In genomic region chr11:57657290-57658022, GRCh38 we compare ENCODE assay signal across 1 cellular context.
A peak's percentile ranks its signal among the peaks of the same experiment; 100 is the strongest.
TF ChIP-seq lines count a peak whose summit lies in the region.

Gene CLP1, plus strand, starts transcription at chr11:57657762. Its CDS starts 1,715 bp downstream, at chr11:57659477.

TF ChIP-seq in GM12878, 131 proteins besides CTCF, POLR2A, EP300 and RAD21 (continued from another document):
- TF ChIP-seq RB1 (IDR thresholded peaks at IDR 0.05; ENCODE audit: borderline replicate concordance) (peak; percentile 69; the same call in 1 of the 2 replicates), CUX1 (IDR thresholded peaks at IDR 0.05; ENCODE audit: insufficient replicate concordance, low read depth, low read length) (no peak), SREBF1 (IDR thresholded peaks at IDR 0.05; ENCODE audit: low read length) (peak; percentile 85), SPI1 (IDR thresholded peaks at IDR 0.05; ENCODE audit: borderline replicate concordance, insufficient read depth, low read depth, low read length) (peak; percentile 56; the same call in 1 of the 2 replicates), REST (IDR thresholded peaks at IDR 0.05; ENCODE audit: low read depth, low read length) (no peak), YY1 (IDR thresholded peaks at IDR 0.05; ENCODE audit: low read depth, low read length) (peak; percentile 61), SP1 (IDR thresholded peaks at IDR 0.05; ENCODE audit: low read depth, low read length) (peak; percentile 65), E4F1 (IDR thresholded peaks at IDR 0.05; ENCODE audit: borderline replicate concordance, partially characterized antibody) (peak; percentile 55), BRCA1 (IDR thresholded peaks at IDR 0.05; ENCODE audit: low read depth, low read length) (peak; percentile 78), HDAC6 (IDR thresholded peaks at IDR 0.05; ENCODE audit: unreplicated experiment) (no peak), POLR2AphosphoS2 (IDR thresholded peaks at IDR 0.05; ENCODE audit: low read depth, low read length) (peak; percentile 69), NKRF (conservative IDR thresholded peaks at IDR 0.05) (peak; percentile 56), SRF (IDR thresholded peaks at IDR 0.05; ENCODE audit: low read depth in 2 of 2, low read length in 2 of 2) (peak in 1 of 2 experiments; percentile 29; a peak in 1 of 4 replicates), ZNF384 (IDR thresholded peaks at IDR 0.05; ENCODE audit: borderline replicate concordance, low read depth, low read length) (no peak), SIN3A (IDR thresholded peaks at IDR 0.05; ENCODE audit: low read depth, low read length) (peak; percentile 94), RUNX3 (IDR thresholded peaks at IDR 0.05; ENCODE audit: low read length) (peak; percentile 67; the same call in 1 of the 2 replicates), SMARCA5 (IDR thresholded peaks at IDR 0.05) (no peak), USF1 (IDR thresholded peaks at IDR 0.05; ENCODE audit: borderline replicate concordance, extremely low read length, insufficient read depth, low read depth, low read length) (peak; percentile 71), BCLAF1 (IDR thresholded peaks at IDR 0.05) (no peak), MLLT1 (IDR thresholded peaks at IDR 0.05) (no peak), IKZF2 (IDR thresholded peaks at IDR 0.05) (peak; percentile 89), TCF12 (IDR thresholded peaks at IDR 0.05; ENCODE audit: low read depth, low read length) (no peak), HDAC2 (IDR thresholded peaks at IDR 0.05) (no peak), MTA2 (IDR thresholded peaks at IDR 0.05; ENCODE audit: low read depth) (no peak), SIX5 (IDR thresholded peaks at IDR 0.05; ENCODE audit: low read depth, low read length, severe bottlenecking) (peak; percentile 97), BCL3 (IDR thresholded peaks at IDR 0.05; ENCODE audit: borderline replicate concordance, insufficient read depth, low read depth, low read length, poor library complexity, severe bottlenecking) (no peak), CBX3 (IDR thresholded peaks at IDR 0.05; ENCODE audit: borderline replicate concordance, low read depth) (no peak), JUND (IDR thresholded peaks at IDR 0.05; ENCODE audit: low read depth, low read length) (no peak), PML (IDR thresholded peaks at IDR 0.05; ENCODE audit: low read length) (peak; percentile 85), EED (IDR thresholded peaks at IDR 0.05; ENCODE audit: low read depth) (peak; percentile 59), GATAD2B (conservative IDR thresholded peaks at IDR 0.05; ENCODE audit: low read depth) (0 out of 2 replicates have a peak, but pooled peaks have one; percentile 50), CBX5 (IDR thresholded peaks at IDR 0.05; ENCODE audit: low read depth) (no peak), MEF2A (IDR thresholded peaks at IDR 0.05; ENCODE audit: insufficient read depth, low read depth, low read length) (0 out of 2 replicates have a peak, but pooled peaks have one; percentile 17), ZNF24 (IDR thresholded peaks at IDR 0.05) (no peak)
